8 cellular contexts compared by ENCODE assay signal in genomic region chr18:34773961-34774754, GRCh38.
DNase-seq lines count a peak whose midpoint lies in the region; ATAC-seq and TF ChIP-seq lines count a peak whose summit lies in the region.

No MANE protein-coding gene starts in this region.

- H3K27me3 Mint-ChIP-seq in CD4-positive, alpha-beta T cell = peaks cover 17% of the 10 kb centered on the region
- H3K27me3 Mint-ChIP-seq in T-helper 2 cell treated with Interferon-gamma antibody and Interleukin-4, amounts not matched to agents 5 μg/mL and 100 μg/mL, for 36 hours (ENCODE audit: low read depth) = peaks cover 2% of the 10 kb centered on the region

- H3K27ac Mint-ChIP-seq in CD4-positive, alpha-beta T cell = no peak overlapping the region
- H3K27ac Mint-ChIP-seq in T-helper 2 cell treated with Interferon-gamma antibody and Interleukin-4, amounts not matched to agents 5 μg/mL and 100 μg/mL, for 36 hours = no peak overlapping the region

- H3K36me3 Mint-ChIP-seq in CD4-positive, alpha-beta T cell (ENCODE audit: low read depth) = no peaks in the 10 kb centered on the region
- no peaks in the 10 kb centered on the region for H3K36me3 Mint-ChIP-seq in T-helper 2 cell treated with Interferon-gamma antibody and Interleukin-4, amounts not matched to agents 5 μg/mL and 100 μg/mL, for 36 hours (ENCODE audit: low read depth)

- H3K4me3 ChIP-seq in body of pancreas = no peak overlapping the region

- CTCF ChIA-PET in CD4-positive, alpha-beta T cell (lab: Charles Lee) = no interaction called here

- TF ChIP-seq POLR2A in body of pancreas (IDR thresholded peaks at IDR 0.05) = no peak

- no peaks in the 10 kb centered on the region for H3K9me3 Mint-ChIP-seq in CD4-positive, alpha-beta T cell
- no peaks in the 10 kb centered on the region for H3K9me3 Mint-ChIP-seq in T-helper 2 cell treated with Interferon-gamma antibody and Interleukin-4, amounts not matched to agents 5 μg/mL and 100 μg/mL, for 36 hours

- H3K27ac ChIP-seq in body of pancreas (no peak overlapping the region), temporal lobe (ENCODE audit: low read depth, low read length) (peak overlapping the region; percentile 52)
- no peak overlapping the region for H3K27ac ChIP-seq in CD4-positive, alpha-beta T cell (ENCODE audit: low read depth, low read length)

- intact Hi-C loops in body of pancreas (cut with DNase I) = no loop called here
- intact Hi-C loops in CD4-positive, alpha-beta T cell (cut with DNase I, micrococcal nuclease) = no loop called here

- ATAC-seq in body of pancreas = peak; percentile 60
- no peak for ATAC-seq in CD4-positive, alpha-beta T cell (ENCODE audit: poor library complexity)
- ATAC-seq in HG03521 (IDR thresholded peaks at IDR 0.05; ENCODE audit: unreplicated experiment) = no peak
- ATAC-seq in GM18502 (IDR thresholded peaks at IDR 0.05; ENCODE audit: poor library complexity, unreplicated experiment) = no peak

- peaks cover 9% of the 10 kb centered on the region for H3K4me1 ChIP-seq in body of pancreas

- POLR2A ChIA-PET in CD4-positive, alpha-beta T cell (lab: Charles Lee) = no interaction called here

- H3K4me1 Mint-ChIP-seq in CD4-positive, alpha-beta T cell (ENCODE audit: low read depth) = no peaks in the 10 kb centered on the region
- no peaks in the 10 kb centered on the region for H3K4me1 Mint-ChIP-seq in T-helper 2 cell treated with Interferon-gamma antibody and Interleukin-4, amounts not matched to agents 5 μg/mL and 100 μg/mL, for 36 hours (ENCODE audit: low read depth)

- WGBS in body of pancreas, 2 donors = 24 to 26% methylated on average over 7 of the region's 7 CpGs

- peak; percentile 74 for DNase-seq in NCI-H1092 treated with DMSO at 0.1 percent for 48 hours (lab: John Stamatoyannopoulos, UW)
- DNase-seq in body of pancreas = peak; percentile 47 to 60 (median 50)
- peak; percentile 65 for DNase-seq in iris pigment epithelial cell (ENCODE audit: low read depth)
- DNase-seq in CD4-positive, alpha-beta T cell = no peak
- DNase-seq in T-helper 2 cell treated with Interferon-gamma antibody and Interleukin-4, amounts not matched to agents 5 μg/mL and 100 μg/mL, for 36 hours (ENCODE audit: low spot score) = no peak

- H3K27me3 ChIP-seq in body of pancreas = no peaks in the 10 kb centered on the region
- H3K27me3 ChIP-seq in CD4-positive, alpha-beta T cell (ENCODE audit: control insufficient read depth, insufficient read depth, low read length) = peaks cover 6% of the 10 kb centered on the region

- no peaks in the 10 kb centered on the region for H3K9me3 ChIP-seq in body of pancreas
- H3K9me3 ChIP-seq in CD4-positive, alpha-beta T cell (ENCODE audit: control insufficient read depth, low read length) = no peaks in the 10 kb centered on the region

- no peak overlapping the region for H3K4me3 Mint-ChIP-seq in CD4-positive, alpha-beta T cell
- no peak overlapping the region for H3K4me3 Mint-ChIP-seq in T-helper 2 cell treated with Interferon-gamma antibody and Interleukin-4, amounts not matched to agents 5 μg/mL and 100 μg/mL, for 36 hours

- H3K36me3 ChIP-seq in body of pancreas (replicated peaks in 1 of 2; ENCODE audit: insufficient read depth in 1 of 2, low read depth in 2 of 2) = no peaks in the 10 kb centered on the region

- no peak for TF ChIP-seq CTCF in body of pancreas (IDR thresholded peaks at IDR 0.05)
- TF ChIP-seq CTCF in CD4-positive, alpha-beta T cell (IDR thresholded peaks at IDR 0.05) = no peak

Comparison
In these comparisons a context has a peak if more than half of its experiments do, and no peak if none do; other contexts are left out.
1. DNase-seq: peak in NCI-H1092 treated with DMSO at 0.1 percent for 48 hours (single experiment), body of pancreas (4 of 4) and iris pigment epithelial cell (single experiment); none in CD4-positive, alpha-beta T cell (0 of 10) and T-helper 2 cell treated with Interferon-gamma antibody and Interleukin-4, amounts not matched to agents 5 μg/mL and 100 μg/mL, for 36 hours (single experiment).